Comparison of ENCODE assay signal across 1 cellular context in the genomic region with DNA sequence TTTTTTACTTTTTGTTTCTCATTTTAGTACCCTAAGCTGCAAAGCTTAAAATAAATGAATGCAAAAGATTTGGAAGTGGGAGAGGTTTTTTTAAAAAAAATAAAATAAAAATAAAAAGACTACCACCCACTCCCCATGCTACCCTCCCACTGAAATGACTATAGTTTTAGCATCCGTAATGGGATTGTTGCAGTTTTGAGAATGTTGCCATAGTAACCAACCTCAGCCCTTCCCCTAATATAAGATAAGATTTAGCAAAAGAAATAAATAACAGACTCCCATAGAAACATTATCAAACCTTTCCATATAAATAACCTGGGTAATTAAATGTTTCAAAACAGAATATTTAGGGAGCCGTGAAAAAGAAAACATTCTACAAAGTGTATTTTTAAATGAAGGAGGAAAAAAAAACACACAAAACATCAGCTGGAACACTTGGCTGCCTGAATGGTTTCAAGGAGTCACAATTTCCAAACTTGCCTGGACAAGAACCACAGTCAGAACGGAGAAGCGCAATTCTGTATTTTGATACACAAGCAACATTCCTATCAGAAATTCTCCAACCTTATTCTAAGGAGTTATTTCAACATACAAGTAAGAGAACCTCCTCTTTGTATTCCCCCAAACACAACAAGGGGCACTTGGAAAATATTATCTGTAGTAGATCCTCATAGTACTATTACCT.
TF ChIP-seq lines count a peak whose summit lies in the region.

No MANE protein-coding gene starts in this region.

TF ChIP-seq in SK-N-SH treated with all-trans-retinoic acid at 6 μM for 48 hours, 23 proteins besides CTCF, POLR2A, EP300 and RAD21 (continued from another document):
- TF ChIP-seq, protein P1, sequence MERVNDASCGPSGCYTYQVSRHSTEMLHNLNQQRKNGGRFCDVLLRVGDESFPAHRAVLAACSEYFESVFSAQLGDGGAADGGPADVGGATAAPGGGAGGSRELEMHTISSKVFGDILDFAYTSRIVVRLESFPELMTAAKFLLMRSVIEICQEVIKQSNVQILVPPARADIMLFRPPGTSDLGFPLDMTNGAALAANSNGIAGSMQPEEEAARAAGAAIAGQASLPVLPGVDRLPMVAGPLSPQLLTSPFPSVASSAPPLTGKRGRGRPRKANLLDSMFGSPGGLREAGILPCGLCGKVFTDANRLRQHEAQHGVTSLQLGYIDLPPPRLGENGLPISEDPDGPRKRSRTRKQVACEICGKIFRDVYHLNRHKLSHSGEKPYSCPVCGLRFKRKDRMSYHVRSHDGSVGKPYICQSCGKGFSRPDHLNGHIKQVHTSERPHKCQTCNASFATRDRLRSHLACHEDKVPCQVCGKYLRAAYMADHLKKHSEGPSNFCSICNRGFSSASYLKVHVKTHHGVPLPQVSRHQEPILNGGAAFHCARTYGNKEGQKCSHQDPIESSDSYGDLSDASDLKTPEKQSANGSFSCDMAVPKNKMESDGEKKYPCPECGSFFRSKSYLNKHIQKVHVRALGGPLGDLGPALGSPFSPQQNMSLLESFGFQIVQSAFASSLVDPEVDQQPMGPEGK (CRISPR knock-in tag; IDR thresholded peaks at IDR 0.05; ENCODE audit: borderline replicate concordance), result no peak
- no peak for TF ChIP-seq CSDC2 (CRISPR knock-in tag; IDR thresholded peaks at IDR 0.05)
- TF ChIP-seq SNAI2 (CRISPR knock-in tag; IDR thresholded peaks at IDR 0.05), result no peak
- TF ChIP-seq ZC3H10 (CRISPR knock-in tag; IDR thresholded peaks at IDR 0.05), result no peak
- TF ChIP-seq ESRRG (CRISPR knock-in tag; IDR thresholded peaks at IDR 0.05), result no peak
- no peak for TF ChIP-seq ZFP30 (CRISPR knock-in tag; IDR thresholded peaks at IDR 0.05)
- TF ChIP-seq OSR1 (CRISPR knock-in tag; IDR thresholded peaks at IDR 0.05), result no peak
- no peak for TF ChIP-seq CREB5 (CRISPR knock-in tag; IDR thresholded peaks at IDR 0.05; ENCODE audit: low read depth)
- no peak for TF ChIP-seq ZFP3 (CRISPR knock-in tag; IDR thresholded peaks at IDR 0.05)
